In genomic region chr14:68891851-68892660, GRCh38 we compare ENCODE assay signal across 16 cellular contexts.
A peak's percentile ranks its signal among the peaks of the same experiment; 100 is the strongest.
DNase-seq lines count a peak whose midpoint lies in the region; ATAC-seq, FAIRE-seq and TF ChIP-seq lines count a peak whose summit lies in the region.
"Had no signal": no experiment of that assay in that cellular context is flagged by ENCODE, and none has a peak within 500 bp of the region (broad histone marks: within the 10 kb centered on the region; RNA-seq: fewer than 3 reads in every experiment).

No MANE protein-coding gene starts in this region.

- no peak for ATAC-seq in HG02870 (IDR thresholded peaks at IDR 0.05; ENCODE audit: unreplicated experiment)

- DNase-seq in AG10803 (ENCODE audit: low read depth) (peak; percentile 20), RCC 7860 (ENCODE audit: low spot score) (peak; percentile 38), fibroblast of pulmonary artery (ENCODE audit: low read depth) (peak; percentile 49), posterior vena cava (ENCODE audit: low spot score) (peak; percentile 59), superior temporal gyrus (ENCODE audit: extremely low spot score) (no peak), CD1c-positive myeloid dendritic cell (ENCODE audit: extremely low spot score) (no peak)
- no peak for DNase-seq in activated CD4-positive, alpha-beta T cell treated with anti-CD3 and anti-CD28 coated beads for 48 hours
- DNase-seq: activated CD4-positive, alpha-beta T cell treated with anti-CD3 and anti-CD28 coated beads for 1 hour; endodermal cell; hypothalamus; NCI-H1105; NCI-H446 treated with DMSO at 0.1 percent for 48 hours had no signal

- no peak for FAIRE-seq in RCC 7860 (lab: Jason Lieb, UNC)

- intact Hi-C loops in posterior vena cava (cut with DNase I) = no loop called here

- H3K4me3 ChIP-seq in AG10803 (ENCODE audit: low read length) (no peak overlapping the region), fibroblast of pulmonary artery (replicated peaks; ENCODE audit: low read depth, low read length) (no peak overlapping the region)
- H3K4me3 ChIP-seq: BLaER1 treated with 17β-estradiol and CSF1 and Interleukin-3, amounts not matched to agents 10 nM and 100 nM; HAP-1; Peyer's patch had no signal

- TF ChIP-seq CTCF in AG10803 (conservative IDR thresholded peaks at IDR 0.05; ENCODE audit: low read length) = no peak
- no peak for TF ChIP-seq CTCF in fibroblast of pulmonary artery (IDR thresholded peaks at IDR 0.05; ENCODE audit: low read length, missing control alignments)

Comparison
In these comparisons a context has a peak if more than half of its experiments do, and no peak if none do; other contexts are left out.
1. DNase-seq: peak in AG10803 (single experiment), RCC 7860 (single experiment), fibroblast of pulmonary artery (single experiment) and posterior vena cava (single experiment); none in superior temporal gyrus (single experiment), activated CD4-positive, alpha-beta T cell treated with anti-CD3 and anti-CD28 coated beads for 48 hours (single experiment) and CD1c-positive myeloid dendritic cell (single experiment).